18 cellular contexts compared by ENCODE assay signal in genomic region chr3:90011596-90011995, GRCh38.
DNase-seq lines count a peak whose midpoint lies in the region; ATAC-seq, FAIRE-seq and TF ChIP-seq lines count a peak whose summit lies in the region.
"Had no signal": no experiment of that assay in that cellular context is flagged by ENCODE, and none has a peak within 500 bp of the region (broad histone marks: within the 10 kb centered on the region; RNA-seq: fewer than 3 reads in every experiment).

No MANE protein-coding gene starts in this region.

- H3K9me3 Mint-ChIP-seq in astrocyte (ENCODE audit: unreplicated experiment) (no peaks in the 10 kb centered on the region), endodermal cell (no peaks in the 10 kb centered on the region)

- H3K4me3 Mint-ChIP-seq in astrocyte (ENCODE audit: unreplicated experiment), result no peak overlapping the region
- H3K4me3 Mint-ChIP-seq in endodermal cell, result no peak overlapping the region
- H3K4me3 Mint-ChIP-seq: CD4-positive, alpha-beta T cell had no signal

- H3K79me2 ChIP-seq in astrocyte (ENCODE audit: insufficient read depth, low read length), result no peaks in the 10 kb centered on the region
- no peaks in the 10 kb centered on the region for H3K79me2 ChIP-seq in smooth muscle cell (ENCODE audit: low read depth)

- H3K4me1 Mint-ChIP-seq in astrocyte (ENCODE audit: low read depth, unreplicated experiment) (peaks cover 40% of the 10 kb centered on the region), endodermal cell (peaks cover 22% of the 10 kb centered on the region)

- no peak overlapping the region for H3K4me3 ChIP-seq in astrocyte (ENCODE audit: insufficient read depth, low read depth, low read length)
- no peak overlapping the region for H3K4me3 ChIP-seq in endodermal cell (ENCODE audit: low read length)
- no peak overlapping the region for H3K4me3 ChIP-seq in muscle layer of duodenum (ENCODE audit: low read depth in 1 of 2, low read length in 2 of 2)
- H3K4me3 ChIP-seq in smooth muscle cell, result no peak overlapping the region
- H3K4me3 ChIP-seq: HAP-1, Peyer's patch, SK-N-MC had no signal

- H3K36me3 Mint-ChIP-seq in astrocyte (ENCODE audit: low read depth, unreplicated experiment) (no peaks in the 10 kb centered on the region), endodermal cell (ENCODE audit: low read depth) (no peaks in the 10 kb centered on the region)

- TF ChIP-seq CTCF in astrocyte (IDR thresholded peaks at IDR 0.05; ENCODE audit: insufficient read depth, low read depth, low read length) (no peak), endodermal cell (conservative IDR thresholded peaks at IDR 0.05) (no peak), smooth muscle cell (IDR thresholded peaks at IDR 0.05; ENCODE audit: borderline replicate concordance, insufficient read depth, poor library complexity, severe bottlenecking) (no peak)

- H3K27me3 ChIP-seq in astrocyte (ENCODE audit: insufficient read depth, low read length), result no peaks in the 10 kb centered on the region
- H3K27me3 ChIP-seq in endodermal cell (ENCODE audit: control insufficient read depth, insufficient read depth, low read length, poor library complexity, severe bottlenecking), result no peaks in the 10 kb centered on the region
- no peaks in the 10 kb centered on the region for H3K27me3 ChIP-seq in muscle layer of duodenum (ENCODE audit: low read depth, low read length)
- no peaks in the 10 kb centered on the region for H3K27me3 ChIP-seq in smooth muscle cell (ENCODE audit: low read depth)
- H3K27me3 ChIP-seq: BE2C, Peyer's patch had no signal

- H3K4me2 ChIP-seq in astrocyte (ENCODE audit: low read length) (peak overlapping the region; percentile 54), smooth muscle cell (peak overlapping the region; percentile 64)

- no peak for FAIRE-seq in astrocyte (lab: Jason Lieb, UNC)

- no peaks in the 10 kb centered on the region for H3K36me3 ChIP-seq in astrocyte (ENCODE audit: insufficient read depth, low read length)
- no peaks in the 10 kb centered on the region for H3K36me3 ChIP-seq in endodermal cell (ENCODE audit: control insufficient read depth, insufficient read depth, low read length)
- no peaks in the 10 kb centered on the region for H3K36me3 ChIP-seq in muscle layer of duodenum (ENCODE audit: control insufficient read depth in 1 of 2, insufficient read depth in 2 of 2, low read length in 2 of 2)
- H3K36me3 ChIP-seq in smooth muscle cell (ENCODE audit: low read depth), result no peaks in the 10 kb centered on the region
- H3K36me3 ChIP-seq: BE2C, HAP-1, Peyer's patch had no signal

- no peak overlapping the region for H3K27ac ChIP-seq in astrocyte (ENCODE audit: low read depth, low read length)
- peak overlapping the region; percentile 21 for H3K27ac ChIP-seq in endodermal cell (ENCODE audit: low read depth, low read length)
- H3K27ac ChIP-seq in muscle layer of duodenum (ENCODE audit: low read length), result peak overlapping the region; percentile 9
- H3K27ac ChIP-seq in smooth muscle cell (ENCODE audit: low read depth), result peak overlapping the region; percentile 74
- H3K27ac ChIP-seq: Peyer's patch, SK-N-MC had no signal

- H4K20me1 ChIP-seq in astrocyte (ENCODE audit: insufficient read depth, low read length) (no peaks in the 10 kb centered on the region), smooth muscle cell (ENCODE audit: low read depth) (no peaks in the 10 kb centered on the region)

- H3K27me3 Mint-ChIP-seq in astrocyte (ENCODE audit: low read depth, unreplicated experiment), result no peaks in the 10 kb centered on the region
- no peaks in the 10 kb centered on the region for H3K27me3 Mint-ChIP-seq in endodermal cell (ENCODE audit: insufficient read depth)
- H3K27me3 Mint-ChIP-seq: CD4-positive, alpha-beta T cell had no signal

- WGBS in endodermal cell (ENCODE audit: insufficient coverage in 1 of 2, insufficient read length in 1 of 2), 2 experiments, result 94% methylated on average over 2 to 3 of the region's 4 CpGs
- 67% methylated on average over 4 of the region's 4 CpGs for WGBS in smooth muscle cell (ENCODE audit: low lambda C conversion rate)

- no peak for DNase-seq in astrocyte (ENCODE audit: low read depth)
- no peak for DNase-seq in endodermal cell
- DNase-seq in smooth muscle cell (lab: John Stamatoyannopoulos, UW; ENCODE audit: unreplicated experiment), result no peak
- no peak for DNase-seq in activated CD4-positive, CD25-positive, alpha-beta regulatory T cell treated with anti-CD3 and anti-CD28 coated beads, Interleukin-2, amount 50 U/mL, for 72 hours
- DNase-seq in GOT3 (lab: John Stamatoyannopoulos, UW), result no peak
- DNase-seq: BE2C; CD4-positive, alpha-beta T cell; EL; KG1; NCI-H1048; NCI-H1436 treated with DMSO at 0.1 percent for 48 hours; NCI-H2029 treated with DMSO at 0.1 percent for 48 hours; NCI-H510A; Peyer's patch had no signal

- H3K4me1 ChIP-seq in astrocyte (ENCODE audit: insufficient read depth, low read length) (peaks cover 21% of the 10 kb centered on the region), endodermal cell (ENCODE audit: control insufficient read depth, insufficient read depth, low read length) (peaks cover 4% of the 10 kb centered on the region), muscle layer of duodenum (ENCODE audit: control insufficient read depth in 1 of 2, insufficient read depth in 2 of 2, low read length in 2 of 2) (peaks cover 0 to 4% of the 10 kb centered on the region in 2 donors), smooth muscle cell (ENCODE audit: low read depth) (peaks cover 25% of the 10 kb centered on the region)
- H3K4me1 ChIP-seq: BE2C, Peyer's patch had no signal

- H3K9ac ChIP-seq in astrocyte (ENCODE audit: low read length), result no peak overlapping the region
- no peak overlapping the region for H3K9ac ChIP-seq in endodermal cell (ENCODE audit: extremely low read depth, low read length, poor library complexity, severe bottlenecking)
- no peak overlapping the region for H3K9ac ChIP-seq in smooth muscle cell (ENCODE audit: low read depth)

- ATAC-seq in HG02588 (IDR thresholded peaks at IDR 0.05; ENCODE audit: unreplicated experiment), result no peak

- peaks cover 7% of the 10 kb centered on the region for H3F3A ChIP-seq in smooth muscle cell (ENCODE audit: low read depth)

- H3K27ac Mint-ChIP-seq in astrocyte (ENCODE audit: unreplicated experiment) (no peak overlapping the region), endodermal cell (no peak overlapping the region)
- H3K27ac Mint-ChIP-seq: CD4-positive, alpha-beta T cell had no signal

- H3K9me3 ChIP-seq in astrocyte (ENCODE audit: insufficient read depth, low read depth, low read length) (no peaks in the 10 kb centered on the region), endodermal cell (ENCODE audit: control insufficient read depth, low read length) (no peaks in the 10 kb centered on the region), muscle layer of duodenum (ENCODE audit: control insufficient read depth in 1 of 2, low read length in 2 of 2) (no peaks in the 10 kb centered on the region), smooth muscle cell (replicated peaks; ENCODE audit: low read depth) (no peaks in the 10 kb centered on the region)
- H3K9me3 ChIP-seq: BE2C, HAP-1, Peyer's patch had no signal

- H2AFZ ChIP-seq in astrocyte (ENCODE audit: low read depth, low read length) (peak overlapping the region; percentile 48), smooth muscle cell (ENCODE audit: low read depth) (peak overlapping the region; percentile 38)
